In the genomic region with DNA sequence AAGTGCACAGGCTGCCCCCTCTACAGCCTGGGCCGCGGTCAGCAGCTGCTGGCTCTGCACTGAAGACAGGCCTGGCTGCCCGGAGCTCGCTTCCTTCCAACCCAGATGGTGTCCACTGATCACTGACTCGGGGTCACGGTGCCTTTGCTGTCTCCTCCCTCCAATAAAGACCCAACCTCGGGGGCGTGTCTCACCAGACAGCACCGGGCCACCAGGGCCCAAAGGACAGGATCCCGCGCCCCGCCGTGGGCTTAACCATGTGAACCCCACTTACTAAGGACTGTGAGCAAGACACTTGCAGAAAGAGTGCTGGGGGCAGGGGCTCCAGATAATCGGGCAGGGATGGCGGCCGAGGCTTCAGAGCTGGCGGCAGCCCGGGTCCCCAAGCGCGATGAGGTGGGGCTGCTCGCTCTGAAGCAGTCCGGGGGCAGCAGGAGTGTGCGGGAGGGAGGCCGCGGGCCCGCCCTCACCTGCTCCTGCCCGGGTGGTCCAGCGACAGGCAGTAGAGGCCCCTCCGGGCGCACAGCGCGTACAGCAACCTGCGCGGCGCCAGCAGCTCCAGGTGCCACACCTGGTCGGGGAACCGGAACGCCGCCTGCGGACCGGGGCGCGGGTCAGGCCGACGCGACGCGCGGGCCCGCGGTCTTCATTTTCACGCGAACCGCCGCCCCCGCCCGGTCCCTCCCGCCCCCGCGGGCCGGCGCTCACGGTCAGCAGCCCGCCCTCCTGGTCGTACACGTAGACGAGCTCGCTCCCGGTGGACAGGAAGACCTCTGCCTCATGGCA, we compare ENCODE assay signal across 8 cellular contexts. TPM values are rescaled to one million over a fixed set of nuclear protein-coding genes. Genes with fewer than 3 reads are reported as not detected.
DNase-seq lines count a peak whose midpoint lies in the region; ATAC-seq lines count a peak whose summit lies in the region.

No MANE protein-coding gene starts in this region.

- peaks cover 8% of the 10 kb centered on the region; the same call in 1 of the 2 replicates for H3K4me1 ChIP-seq in HUES48 (ENCODE audit: control insufficient read depth, insufficient read depth, low read length)
- peaks cover 9% of the 10 kb centered on the region for H3K4me1 ChIP-seq in right cardiac atrium (ENCODE audit: control insufficient read depth, insufficient read depth, low read length)
- peaks cover 39% of the 10 kb centered on the region for H3K4me1 ChIP-seq in skeletal muscle satellite cell (ENCODE audit: control insufficient read depth, insufficient read depth, low read length)

- no peak for ATAC-seq in activated CD4-positive, alpha-beta T cell treated with anti-CD3 and anti-CD28 coated beads for 36 hours
- ATAC-seq in activated naive CD4-positive, alpha-beta T cell treated with anti-CD3 and anti-CD28 coated beads, Interleukin-2, amount 50 U/mL, for 72 hours: no peak
- ATAC-seq in right cardiac atrium: peak in 1 of 2 donors; percentile 4
- no peak for ATAC-seq in HG03520 (IDR thresholded peaks at IDR 0.05; ENCODE audit: unreplicated experiment)

- H3K9me3 Mint-ChIP-seq in activated CD4-positive, alpha-beta T cell treated with anti-CD3 and anti-CD28 coated beads for 36 hours (ENCODE audit: low read depth): no peaks in the 10 kb centered on the region
- no peaks in the 10 kb centered on the region for H3K9me3 Mint-ChIP-seq in activated naive CD4-positive, alpha-beta T cell treated with anti-CD3 and anti-CD28 coated beads, Interleukin-2, amount 50 U/mL, for 72 hours

- peak overlapping the region; percentile 42 for H3K27ac Mint-ChIP-seq in activated CD4-positive, alpha-beta T cell treated with anti-CD3 and anti-CD28 coated beads for 36 hours
- peak overlapping the region; percentile 77 to 93 for H3K27ac Mint-ChIP-seq in activated naive CD4-positive, alpha-beta T cell treated with anti-CD3 and anti-CD28 coated beads, Interleukin-2, amount 50 U/mL, for 72 hours

- H3K27me3 Mint-ChIP-seq in activated CD4-positive, alpha-beta T cell treated with anti-CD3 and anti-CD28 coated beads for 36 hours: no peaks in the 10 kb centered on the region

- H3K27me3 ChIP-seq in HUES48 (ENCODE audit: control insufficient read depth, insufficient read depth, low read length) (no peaks in the 10 kb centered on the region), right cardiac atrium (ENCODE audit: control insufficient read depth, insufficient read depth) (no peaks in the 10 kb centered on the region), skeletal muscle satellite cell (ENCODE audit: control insufficient read depth, insufficient read depth, low read length) (no peaks in the 10 kb centered on the region)

- peak overlapping the region; percentile 71 for H3K9ac ChIP-seq in HUES48 (ENCODE audit: low read depth, low read length)
- H3K9ac ChIP-seq in skeletal muscle satellite cell (ENCODE audit: low read depth, low read length): peak overlapping the region; percentile 89

- peak overlapping the region; percentile 96 for H3K4me3 ChIP-seq in HUES48 (ENCODE audit: low read depth, low read length)
- H3K4me3 ChIP-seq in right cardiac atrium (ENCODE audit: low read length): peak overlapping the region; percentile 58
- peak overlapping the region; percentile 98 for H3K4me3 ChIP-seq in skeletal muscle satellite cell (ENCODE audit: low read length)

- peak overlapping the region; percentile 86 for H3K4me2 ChIP-seq in skeletal muscle satellite cell (ENCODE audit: low read length)

- peak overlapping the region; percentile 40 for H3K27ac ChIP-seq in HUES48 (ENCODE audit: low read depth, low read length)
- H3K27ac ChIP-seq in right cardiac atrium (ENCODE audit: low read length): no peak overlapping the region

- peak overlapping the region; percentile 89 for H3K4me3 Mint-ChIP-seq in activated CD4-positive, alpha-beta T cell treated with anti-CD3 and anti-CD28 coated beads for 36 hours

- H3K9me3 ChIP-seq in HUES48 (ENCODE audit: control insufficient read depth, insufficient read depth, low read length) (no peaks in the 10 kb centered on the region), right cardiac atrium (ENCODE audit: control insufficient read depth, low read length) (no peaks in the 10 kb centered on the region), skeletal muscle satellite cell (replicated peaks; ENCODE audit: low read length) (no peaks in the 10 kb centered on the region)

- H3K4me1 Mint-ChIP-seq in activated CD4-positive, alpha-beta T cell treated with anti-CD3 and anti-CD28 coated beads for 36 hours: peaks cover 38% of the 10 kb centered on the region

- H3K36me3 ChIP-seq in HUES48 (ENCODE audit: control insufficient read depth, insufficient read depth, low read length): peaks cover 39% of the 10 kb centered on the region
- peaks cover 36% of the 10 kb centered on the region for H3K36me3 ChIP-seq in skeletal muscle satellite cell (ENCODE audit: insufficient read depth, low read length)

- CTCF ChIA-PET in activated CD4-positive, alpha-beta T cell treated with anti-CD3 and anti-CD28 coated beads for 36 hours (lab: Charles Lee): interaction anchor here (0.8 to 1.5 kb wide), 3 partner anchors 37 to 299 kb away, joined by 3 to 5 read pairs (median 4); no protein-coding TSS in a partner anchor

- H3K36me3 Mint-ChIP-seq in activated CD4-positive, alpha-beta T cell treated with anti-CD3 and anti-CD28 coated beads for 36 hours (ENCODE audit: low read depth): peaks cover 17% of the 10 kb centered on the region
- H3K36me3 Mint-ChIP-seq in activated naive CD4-positive, alpha-beta T cell treated with anti-CD3 and anti-CD28 coated beads, Interleukin-2, amount 50 U/mL, for 72 hours: peaks cover 0 to 14% of the 10 kb centered on the region in 2 donors

- peak; percentile 36 for DNase-seq in activated CD4-positive, alpha-beta T cell treated with anti-CD3 and anti-CD28 coated beads for 36 hours
- DNase-seq in activated CD4-positive, alpha-beta T cell treated with anti-CD3 and anti-CD28 coated beads for 1 hour: no peak
- peak in 1 of 2 donors; percentile 36 for DNase-seq in activated naive CD4-positive, alpha-beta T cell treated with anti-CD3 and anti-CD28 coated beads, Interleukin-2, amount 50 U/mL, for 72 hours (ENCODE audit: low spot score in 2 of 2)
- DNase-seq in right cardiac atrium: peak in 2 of 3 donors; percentile 61 to 67
- no peak for DNase-seq in DMS114 treated with DMSO at 0.1 percent for 48 hours (lab: John Stamatoyannopoulos, UW; ENCODE audit: unreplicated experiment)

- intact Hi-C loops in activated CD4-positive, alpha-beta T cell treated with anti-CD3 and anti-CD28 coated beads for 36 hours (cut with DNase I, micrococcal nuclease): loop anchor here (1.0 to 5.0 kb wide), 17 partner anchors 32 to 425 kb away; a partner anchor contains a TSS
- intact Hi-C loops in right cardiac atrium (cut with DNase I): loop anchor here in 1 of 4 donors (5.0 kb wide), 1 partner anchor 34 kb away; no protein-coding TSS in a partner anchor

- POLR2A ChIA-PET in activated CD4-positive, alpha-beta T cell treated with anti-CD3 and anti-CD28 coated beads for 36 hours (lab: Charles Lee): interaction anchor here (0.8 to 1.2 kb wide), 5 partner anchors 33 to 359 kb away, joined by 3 to 11 read pairs (median 4); a partner anchor contains a TSS

- WGBS in right cardiac atrium: under 1% methylated on average over 69 of the region's 69 CpGs

RNA-seq across cellular contexts. Expression of a gene that starts 0.5 kb away (rescaled TPM):
- total RNA-seq in activated CD4-positive, alpha-beta T cell treated with anti-CD3 and anti-CD28 coated beads for 36 hours: 10 to 100 TPM; 30.4 to 39.3 TPM
- 10 to 100 TPM; 19.8 to 37.9 TPM for total RNA-seq in activated naive CD4-positive, alpha-beta T cell treated with anti-CD3 and anti-CD28 coated beads, Interleukin-2, amount 50 U/mL, for 72 hours
- 10 to 100 TPM; 12.0 to 15.3 (median 13.5) TPM for total RNA-seq in right cardiac atrium
- 13.0 TPM for polyA plus RNA-seq in right cardiac atrium
- 26.2 and 31.2 TPM in 2 replicates for total RNA-seq in skeletal muscle satellite cell (2012; rRNA removed)

RNA-seq across cellular contexts. Expression of a gene that starts 23.5 kb away (rescaled TPM):
- total RNA-seq in activated CD4-positive, alpha-beta T cell treated with anti-CD3 and anti-CD28 coated beads for 36 hours: under 1 TPM; 0.23 to 0.58 TPM
- under 1 TPM; 0.30 to 0.86 TPM for total RNA-seq in activated naive CD4-positive, alpha-beta T cell treated with anti-CD3 and anti-CD28 coated beads, Interleukin-2, amount 50 U/mL, for 72 hours
- total RNA-seq in right cardiac atrium: under 1 TPM; 0.45 to 0.63 (median 0.53) TPM
- 0.48 TPM for polyA plus RNA-seq in right cardiac atrium
- total RNA-seq in skeletal muscle satellite cell (2012; rRNA removed): 0.76 and 1.3 TPM in 2 replicates

RNA-seq across cellular contexts. Expression of a gene that starts 39.1 kb away (rescaled TPM):
- total RNA-seq in activated CD4-positive, alpha-beta T cell treated with anti-CD3 and anti-CD28 coated beads for 36 hours: 1,000 to 10,000 TPM; 4,119 to 5,987 TPM
- 1,000 to 10,000 TPM; 6,062 to 6,573 TPM for total RNA-seq in activated naive CD4-positive, alpha-beta T cell treated with anti-CD3 and anti-CD28 coated beads, Interleukin-2, amount 50 U/mL, for 72 hours
- total RNA-seq in right cardiac atrium: 100 to 1,000 TPM; 347 to 772 (median 510) TPM
- polyA plus RNA-seq in right cardiac atrium: 410 TPM
- total RNA-seq in skeletal muscle satellite cell (2012; rRNA removed): 9,662 and 11,711 TPM in 2 replicates

Comparison
In these comparisons a context has a peak if more than half of its experiments do, and no peak if none do; other contexts are left out.
1. DNase-seq: peak in activated CD4-positive, alpha-beta T cell treated with anti-CD3 and anti-CD28 coated beads for 36 hours (single experiment) and right cardiac atrium (2 of 3); none in activated CD4-positive, alpha-beta T cell treated with anti-CD3 and anti-CD28 coated beads for 1 hour (single experiment) and DMS114 treated with DMSO at 0.1 percent for 48 hours (single experiment).
2. RNA of a gene that starts 39.1 kb away (total RNA-seq): 6,062 to 6,573 TPM in activated naive CD4-positive, alpha-beta T cell treated with anti-CD3 and anti-CD28 coated beads, Interleukin-2, amount 50 U/mL, for 72 hours and 4,119 to 5,987 TPM in activated CD4-positive, alpha-beta T cell treated with anti-CD3 and anti-CD28 coated beads for 36 hours; 347 to 772 TPM in right cardiac atrium; every median in the first group is over 4 times any median in the second.
3. Peak in every context shown above with its lines, with median percentiles within 50 percentile points of each other: H3K4me3 ChIP-seq.